9 cellular contexts compared by ENCODE assay signal in the genomic region with DNA sequence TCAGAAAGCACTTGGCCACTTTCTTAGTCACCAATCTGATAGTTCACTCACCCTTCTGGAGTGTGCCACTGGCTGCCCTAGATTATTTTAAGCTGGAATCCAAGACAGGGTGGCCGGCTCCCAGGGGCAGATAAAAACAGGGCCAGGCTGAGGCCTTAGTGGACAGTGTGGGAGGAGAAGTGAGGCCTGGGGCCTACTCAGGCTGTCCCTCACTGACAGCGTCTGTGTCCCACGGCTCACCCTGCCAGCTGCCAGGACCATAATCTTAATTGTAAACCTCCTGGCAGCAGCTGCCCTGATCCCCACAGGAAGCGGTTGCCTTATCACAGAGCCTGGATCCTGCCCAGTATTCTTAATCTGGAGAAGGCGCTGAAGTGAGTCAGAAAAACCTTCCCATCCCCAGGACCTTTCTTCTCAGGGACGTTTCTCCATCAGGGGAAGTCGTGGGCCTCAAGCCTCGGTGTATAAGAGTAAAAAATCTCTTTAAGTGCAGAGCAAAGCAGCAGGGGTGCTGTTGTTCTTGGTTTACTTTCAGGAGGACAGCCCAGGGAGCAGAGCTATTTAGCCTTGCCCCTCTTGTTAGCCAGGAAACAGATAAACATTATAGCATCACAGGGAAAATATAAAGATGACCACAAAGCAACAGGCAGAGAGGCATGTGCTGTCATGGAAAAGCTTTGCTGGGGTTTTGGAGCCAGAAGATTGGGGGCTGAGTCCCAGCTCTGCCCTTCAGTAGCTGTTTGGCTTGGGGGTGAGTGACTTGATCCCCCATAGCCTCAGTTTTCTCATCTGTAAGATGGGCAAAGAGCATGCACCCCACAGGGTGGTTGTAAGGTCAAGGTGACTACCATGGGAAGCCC. TPM values are rescaled to one million over a fixed set of nuclear protein-coding genes. Genes with fewer than 3 reads are reported as not detected.
DNase-seq lines count a peak whose midpoint lies in the region; ATAC-seq and TF ChIP-seq lines count a peak whose summit lies in the region.
"Had no signal": no experiment of that assay in that cellular context is flagged by ENCODE, and none has a peak within 500 bp of the region (broad histone marks: within the 10 kb centered on the region; RNA-seq: fewer than 3 reads in every experiment).

No MANE protein-coding gene starts in this region.

- H3K9ac ChIP-seq in mammary epithelial cell (ENCODE audit: insufficient read depth, low read length) (no peak overlapping the region), colonic mucosa (ENCODE audit: low read depth in 2 of 2, low read length in 2 of 2) (peak overlapping the region in 1 of 2 donors; percentile 4)

- H3K4me3 ChIP-seq in breast epithelium = no peak overlapping the region
- no peak overlapping the region for H3K4me3 ChIP-seq in mammary epithelial cell (replicated peaks in 1 of 3; ENCODE audit: insufficient read depth in 1 of 3, low read depth in 2 of 3, low read length in 3 of 3)
- H3K4me3 ChIP-seq in colonic mucosa = no peak overlapping the region
- no peak overlapping the region for H3K4me3 ChIP-seq in mesodermal cell (ENCODE audit: extremely low read depth, insufficient read depth, low read length, poor library complexity, severe bottlenecking)
- no peak overlapping the region for H3K4me3 ChIP-seq in aorta (ENCODE audit: low read length in 2 of 2)
- H3K4me3 ChIP-seq: A549 had no signal

- no peak for TF ChIP-seq CTCF in breast epithelium (IDR thresholded peaks at IDR 0.05)
- no peak for TF ChIP-seq CTCF in mammary epithelial cell (conservative IDR thresholded peaks at IDR 0.05 in 1 of 2, IDR thresholded peaks at IDR 0.05 in 1 of 2; ENCODE audit: extremely low read depth in 1 of 2, insufficient read depth in 1 of 2, low read depth in 1 of 2, low read length in 2 of 2)
- no peak for TF ChIP-seq CTCF in colonic mucosa (IDR thresholded peaks at IDR 0.05)

- H3K27me3 ChIP-seq in breast epithelium (no peaks in the 10 kb centered on the region), mammary epithelial cell (ENCODE audit: insufficient read depth, low read length) (no peaks in the 10 kb centered on the region), colonic mucosa (no peaks in the 10 kb centered on the region), aorta (ENCODE audit: control insufficient read depth in 1 of 2, insufficient read depth in 2 of 2, low read length in 1 of 2) (no peaks in the 10 kb centered on the region)

- in situ Hi-C loops in mammary epithelial cell (cut with MboI; ENCODE audit: low sequenced_read_pairs in 2 of 2) = no loop called here

- CTCF ChIA-PET in mammary epithelial cell (lab: Charles Lee; ENCODE audit: low non-redundant PET) = interaction anchor here (0.5 to 0.6 kb wide), 2 partner anchors 10 to 173 kb away, joined by 3 to 4 read pairs; no protein-coding TSS in a partner anchor

- no peak for TF ChIP-seq POLR2A in breast epithelium (IDR thresholded peaks at IDR 0.05)

- no TSS peak for BruUV-seq in mammary epithelial cell (replicated peaks; lab: Mats Ljungman, UMichigan)

- no peak overlapping the region for H3K27ac Mint-ChIP-seq in natural killer cell treated with Interleukin-12 subunit alpha and Interleukin-12 subunit beta and Interleukin-15 and Interleukin-18, amount 100 ng/mL, for 72 hours

- no peaks in the 10 kb centered on the region for H3K36me3 ChIP-seq in breast epithelium
- H3K36me3 ChIP-seq in mammary epithelial cell (ENCODE audit: insufficient read depth, low read length) = no peaks in the 10 kb centered on the region
- H3K36me3 ChIP-seq in colonic mucosa = no peaks in the 10 kb centered on the region
- H3K36me3 ChIP-seq in mesodermal cell (ENCODE audit: control insufficient read depth, insufficient read depth, low read length) = peaks cover 30% of the 10 kb centered on the region
- H3K36me3 ChIP-seq in aorta (ENCODE audit: control insufficient read depth in 1 of 2, insufficient read depth in 2 of 2, low read length in 1 of 2) = no peaks in the 10 kb centered on the region

- no peak overlapping the region for H3K4me2 ChIP-seq in mammary epithelial cell (ENCODE audit: insufficient read depth, low read depth, low read length)
- H3K4me2 ChIP-seq: A549 had no signal

- ATAC-seq in aorta (ENCODE audit: low FRiP score) = peak; percentile 84
- ATAC-seq in natural killer cell treated with Interleukin-12 subunit alpha and Interleukin-12 subunit beta and Interleukin-15 and Interleukin-18, amount 100 ng/mL, for 72 hours = no peak
- ATAC-seq: A549 had no signal

- peaks cover 0 to 4% of the 10 kb centered on the region in 2 donors for H3K4me1 Mint-ChIP-seq in natural killer cell treated with Interleukin-12 subunit alpha and Interleukin-12 subunit beta and Interleukin-15 and Interleukin-18, amount 100 ng/mL, for 72 hours (ENCODE audit: low read depth in 2 of 2)

- no peak overlapping the region for H3K4me3 Mint-ChIP-seq in natural killer cell treated with Interleukin-12 subunit alpha and Interleukin-12 subunit beta and Interleukin-15 and Interleukin-18, amount 100 ng/mL, for 72 hours

- H3K9me3 Mint-ChIP-seq in natural killer cell treated with Interleukin-12 subunit alpha and Interleukin-12 subunit beta and Interleukin-15 and Interleukin-18, amount 100 ng/mL, for 72 hours = no peaks in the 10 kb centered on the region

- intact Hi-C loops in breast epithelium (cut with DNase I; ENCODE audit: low total_unique reads) = no loop called here
- intact Hi-C loops in mammary epithelial cell (cut with micrococcal nuclease) = no loop called here
- intact Hi-C loops in colonic mucosa (cut with DNase I) = no loop called here
- intact Hi-C loops in aorta (cut with DNase I) = loop anchor here in 1 of 2 donors (5.0 to 10.0 kb wide), 3 partner anchors 39 to 328 kb away; partner anchors contain the start of genes CD82 and TSPAN18

- peaks cover 11% of the 10 kb centered on the region in 2 donors for H3K27me3 Mint-ChIP-seq in natural killer cell treated with Interleukin-12 subunit alpha and Interleukin-12 subunit beta and Interleukin-15 and Interleukin-18, amount 100 ng/mL, for 72 hours

- no peaks in the 10 kb centered on the region for H3K4me1 ChIP-seq in breast epithelium
- no peaks in the 10 kb centered on the region for H3K4me1 ChIP-seq in mammary epithelial cell (ENCODE audit: insufficient read depth, low read length)
- H3K4me1 ChIP-seq in colonic mucosa = no peaks in the 10 kb centered on the region
- peaks cover 28% of the 10 kb centered on the region for H3K4me1 ChIP-seq in mesodermal cell (ENCODE audit: control insufficient read depth, insufficient read depth, low read length, poor library complexity, severe bottlenecking)
- H3K4me1 ChIP-seq in aorta (ENCODE audit: control insufficient read depth in 1 of 2, insufficient read depth in 2 of 2, low read length in 2 of 2) = peaks cover 0 to 3% of the 10 kb centered on the region in 2 donors

- H3K9me3 ChIP-seq in breast epithelium = no peaks in the 10 kb centered on the region
- no peaks in the 10 kb centered on the region for H3K9me3 ChIP-seq in mammary epithelial cell (replicated peaks; ENCODE audit: insufficient read depth, low read length)
- H3K9me3 ChIP-seq in colonic mucosa = no peaks in the 10 kb centered on the region
- H3K9me3 ChIP-seq in mesodermal cell (ENCODE audit: control insufficient read depth, low read length) = no peaks in the 10 kb centered on the region
- no peaks in the 10 kb centered on the region for H3K9me3 ChIP-seq in aorta (ENCODE audit: control insufficient read depth, low read length)
- H3K9me3 ChIP-seq: A549 had no signal

- H3K27ac ChIP-seq in breast epithelium (peak overlapping the region; percentile 29 to 69), mammary epithelial cell (ENCODE audit: insufficient read depth, low read depth, low read length) (no peak overlapping the region), colonic mucosa (peak overlapping the region; percentile 58), mesodermal cell (ENCODE audit: low read depth, low read length, severe bottlenecking) (peak overlapping the region; percentile 97), aorta (ENCODE audit: low read depth in 1 of 2, low read length in 2 of 2) (peak overlapping the region; percentile 69 to 95)

- H3K79me2 ChIP-seq in mammary epithelial cell (ENCODE audit: insufficient read depth, low read length) = no peaks in the 10 kb centered on the region

- H2AFZ ChIP-seq in mammary epithelial cell (ENCODE audit: low read depth, low read length) = no peak overlapping the region

- dilution Hi-C loops in mammary epithelial cell (cut with HindIII; ENCODE audit: low sequenced_read_pairs) = loop anchor here (5.0 kb wide), 1 partner anchor 34 kb away; no protein-coding TSS in a partner anchor

- H4K20me1 ChIP-seq in mammary epithelial cell (ENCODE audit: insufficient read depth, low read length) = no peaks in the 10 kb centered on the region

- H3K36me3 Mint-ChIP-seq in natural killer cell treated with Interleukin-12 subunit alpha and Interleukin-12 subunit beta and Interleukin-15 and Interleukin-18, amount 100 ng/mL, for 72 hours = no peaks in the 10 kb centered on the region

- 25% methylated on average over 6 of the region's 8 CpGs for WGBS in mammary epithelial cell (ENCODE audit: low coverage, missing lambda C conversion rate)
- WGBS in mesodermal cell (ENCODE audit: insufficient coverage in 2 of 2), 2 experiments = 59 to 60% methylated on average over 3 to 5 of the region's 8 CpGs
- 2 to 4% methylated on average over 8 of the region's 8 CpGs for whole genome bisulfite sequencing in aorta, 2 donors

- DNase-seq in breast epithelium (ENCODE audit: low spot score in 2 of 2) (no peak), mammary epithelial cell (no peak), colonic mucosa (no peak), aorta (peak; percentile 84 to 87), GM19238 (ENCODE audit: insufficient read length, low spot score) (no peak)
- no peak for DNase-seq in natural killer cell treated with Interleukin-12 subunit alpha and Interleukin-12 subunit beta and Interleukin-15 and Interleukin-18, amount 100 ng/mL, for 72 hours (ENCODE audit: low spot score)
- no peak for DNase-seq in stimulated activated naive CD4-positive, alpha-beta T cell treated with Interleukin-2 at 50 U/mL for 16 hours (lab: John Stamatoyannopoulos, UW)

RNA-seq across cellular contexts. Expression of gene TSPAN18, which starts 39.6 kb away (rescaled TPM):
- total RNA-seq in breast epithelium (1 to 10 TPM; 1.0 to 2.0 (median 1.8) TPM), mammary epithelial cell (not detected), colonic mucosa (10 to 100 TPM in 1 of 2 donors, 1 to 10 TPM in 1; 3.4 to 13.4 TPM), aorta (10 to 100 TPM; 34.8 to 44.9 TPM)
- polyA plus RNA-seq in mammary epithelial cell (0.08 TPM), aorta (1 to 10 TPM; 1.0 to 1.2 TPM)
- 5.0 TPM for polyA minus RNA-seq in mammary epithelial cell
- 118 TPM for polyA plus RNA-seq in mesodermal cell (2013, experiment 1 of 2)
- 97.8 TPM for polyA plus RNA-seq in mesodermal cell (2013, experiment 2 of 2)
- under 1 TPM; 0.26 to 0.64 TPM for total RNA-seq in natural killer cell treated with Interleukin-12 subunit alpha and Interleukin-12 subunit beta and Interleukin-15 and Interleukin-18, amount 100 ng/mL, for 72 hours

Comparison
In these comparisons a context has a peak if more than half of its experiments do, and no peak if none do; other contexts are left out.
1. DNase-seq: peak in aorta (2 of 2); none in breast epithelium (0 of 2), mammary epithelial cell (single experiment), colonic mucosa (single experiment), natural killer cell treated with Interleukin-12 subunit alpha and Interleukin-12 subunit beta and Interleukin-15 and Interleukin-18, amount 100 ng/mL, for 72 hours (single experiment), GM19238 (single experiment) and stimulated activated naive CD4-positive, alpha-beta T cell treated with Interleukin-2 at 50 U/mL for 16 hours (single experiment).